In the genomic region with DNA sequence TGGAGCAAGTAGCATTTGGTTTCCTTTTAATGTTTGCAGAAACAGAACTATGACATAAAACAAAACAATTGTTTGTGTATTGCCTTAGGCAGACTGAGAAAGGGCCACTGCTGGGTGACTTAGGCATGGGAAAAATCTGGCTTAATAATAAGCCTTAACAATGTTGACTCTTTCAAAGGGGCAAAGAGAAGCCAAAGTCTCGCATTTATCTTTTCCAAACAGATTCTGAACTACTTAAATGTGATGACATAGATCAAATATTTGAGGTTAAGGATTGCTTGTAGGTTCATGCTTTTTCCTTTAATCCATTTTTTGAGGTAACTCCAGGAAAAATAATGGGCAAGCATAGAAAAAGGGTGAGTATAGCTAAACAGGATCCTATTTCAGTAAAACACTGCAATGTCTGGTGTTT, we compare ENCODE assay signal across 1 cellular context.
A peak's percentile ranks its signal among the peaks of the same experiment; 100 is the strongest.
TF ChIP-seq lines count a peak whose summit lies in the region.

No MANE protein-coding gene starts in this region.

TF ChIP-seq in HepG2, 621 proteins besides CTCF, POLR2A, EP300 and RAD21 (continued from another document):
- TF ChIP-seq, protein P1, sequence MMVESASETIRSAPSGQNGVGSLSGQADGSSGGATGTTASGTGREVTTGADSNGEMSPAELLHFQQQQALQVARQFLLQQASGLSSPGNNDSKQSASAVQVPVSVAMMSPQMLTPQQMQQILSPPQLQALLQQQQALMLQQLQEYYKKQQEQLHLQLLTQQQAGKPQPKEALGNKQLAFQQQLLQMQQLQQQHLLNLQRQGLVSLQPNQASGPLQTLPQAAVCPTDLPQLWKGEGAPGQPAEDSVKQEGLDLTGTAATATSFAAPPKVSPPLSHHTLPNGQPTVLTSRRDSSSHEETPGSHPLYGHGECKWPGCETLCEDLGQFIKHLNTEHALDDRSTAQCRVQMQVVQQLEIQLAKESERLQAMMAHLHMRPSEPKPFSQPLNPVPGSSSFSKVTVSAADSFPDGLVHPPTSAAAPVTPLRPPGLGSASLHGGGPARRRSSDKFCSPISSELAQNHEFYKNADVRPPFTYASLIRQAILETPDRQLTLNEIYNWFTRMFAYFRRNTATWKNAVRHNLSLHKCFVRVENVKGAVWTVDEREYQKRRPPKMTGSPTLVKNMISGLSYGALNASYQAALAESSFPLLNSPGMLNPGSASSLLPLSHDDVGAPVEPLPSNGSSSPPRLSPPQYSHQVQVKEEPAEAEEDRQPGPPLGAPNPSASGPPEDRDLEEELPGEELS (CRISPR knock-in tag; IDR thresholded peaks at IDR 0.05): peak; percentile 94
- TF ChIP-seq RFXANK (CRISPR knock-in tag; IDR thresholded peaks at IDR 0.05): 0 out of 2 replicates have a peak, but pooled peaks have one; percentile 47
- no peak for TF ChIP-seq ZFP62 (CRISPR knock-in tag; IDR thresholded peaks at IDR 0.05)
- peak; percentile 68; the same call in 1 of the 2 replicates for TF ChIP-seq ZNF614 (CRISPR knock-in tag; IDR thresholded peaks at IDR 0.05; ENCODE audit: borderline replicate concordance)
- TF ChIP-seq DPF2 (CRISPR knock-in tag; IDR thresholded peaks at IDR 0.05; ENCODE audit: borderline replicate concordance, low read depth): peak; percentile 85
- TF ChIP-seq MAFF (IDR thresholded peaks at IDR 0.05; ENCODE audit: low read depth, low read length): 0 out of 2 replicates have a peak, but pooled peaks have one; percentile 46
- TF ChIP-seq ZNF17 (CRISPR knock-in tag; IDR thresholded peaks at IDR 0.05): no peak
- peak; percentile 60; the same call in 1 of the 2 replicates for TF ChIP-seq MBD4 (IDR thresholded peaks at IDR 0.05; ENCODE audit: borderline replicate concordance, low read length)
- TF ChIP-seq RARA (CRISPR knock-in tag; IDR thresholded peaks at IDR 0.05): peak; percentile 97
- TF ChIP-seq NR2C2 (CRISPR knock-in tag; IDR thresholded peaks at IDR 0.05; ENCODE audit: borderline replicate concordance): peak; percentile 33
- TF ChIP-seq MAF1 (CRISPR knock-in tag; IDR thresholded peaks at IDR 0.05; ENCODE audit: borderline replicate concordance): no peak
- TF ChIP-seq SOX13 (IDR thresholded peaks at IDR 0.05): peak; percentile 76; the same call in 1 of the 2 replicates
- TF ChIP-seq SOX13 (CRISPR knock-in tag; conservative IDR thresholded peaks at IDR 0.05 in 1 of 2, IDR thresholded peaks at IDR 0.05 in 1 of 2): peak in 1 of 2 experiments; percentile 92; a peak in 2 of 4 replicates
- TF ChIP-seq, protein P2, sequence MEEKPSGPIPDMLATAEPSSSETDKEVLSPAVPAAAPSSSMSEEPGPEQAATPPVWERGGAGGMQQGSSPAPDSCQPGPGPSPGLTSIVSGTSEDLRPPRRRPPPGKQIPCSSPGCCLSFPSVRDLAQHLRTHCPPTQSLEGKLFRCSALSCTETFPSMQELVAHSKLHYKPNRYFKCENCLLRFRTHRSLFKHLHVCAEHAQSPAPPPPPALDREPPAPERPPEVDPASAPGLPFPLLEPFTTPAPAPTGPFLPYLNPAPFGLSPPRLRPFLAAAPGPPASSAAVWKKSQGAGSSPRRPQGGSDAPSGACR (CRISPR knock-in tag; IDR thresholded peaks at IDR 0.05): no peak
- TF ChIP-seq SAP130 (CRISPR knock-in tag; IDR thresholded peaks at IDR 0.05; ENCODE audit: low read depth): peak; percentile 70
- TF ChIP-seq FOXP1 (IDR thresholded peaks at IDR 0.05): 0 out of 2 replicates have a peak, but pooled peaks have one; percentile 14
- TF ChIP-seq FOXP1 (CRISPR knock-in tag; IDR thresholded peaks at IDR 0.05): peak; percentile 88
- peak; percentile 74 for TF ChIP-seq SP5 (CRISPR knock-in tag; IDR thresholded peaks at IDR 0.05; ENCODE audit: borderline replicate concordance, low read depth)
- peak; percentile 63 to 66; a peak in 3 of 4 replicates for TF ChIP-seq NR2F1 (CRISPR knock-in tag; IDR thresholded peaks at IDR 0.05)
- TF ChIP-seq SIX4 (CRISPR knock-in tag; IDR thresholded peaks at IDR 0.05): peak; percentile 73
- TF ChIP-seq NAIF1 (CRISPR knock-in tag; IDR thresholded peaks at IDR 0.05; ENCODE audit: borderline replicate concordance): peak; percentile 37; the same call in 1 of the 2 replicates
- TF ChIP-seq NKX3-1 (CRISPR knock-in tag; IDR thresholded peaks at IDR 0.05): peak; percentile 95
- peak; percentile 52; the same call in 1 of the 2 replicates for TF ChIP-seq POGZ (CRISPR knock-in tag; IDR thresholded peaks at IDR 0.05)
- no peak for TF ChIP-seq ZNF333 (CRISPR knock-in tag; IDR thresholded peaks at IDR 0.05; ENCODE audit: borderline replicate concordance)
- TF ChIP-seq, protein P3, sequence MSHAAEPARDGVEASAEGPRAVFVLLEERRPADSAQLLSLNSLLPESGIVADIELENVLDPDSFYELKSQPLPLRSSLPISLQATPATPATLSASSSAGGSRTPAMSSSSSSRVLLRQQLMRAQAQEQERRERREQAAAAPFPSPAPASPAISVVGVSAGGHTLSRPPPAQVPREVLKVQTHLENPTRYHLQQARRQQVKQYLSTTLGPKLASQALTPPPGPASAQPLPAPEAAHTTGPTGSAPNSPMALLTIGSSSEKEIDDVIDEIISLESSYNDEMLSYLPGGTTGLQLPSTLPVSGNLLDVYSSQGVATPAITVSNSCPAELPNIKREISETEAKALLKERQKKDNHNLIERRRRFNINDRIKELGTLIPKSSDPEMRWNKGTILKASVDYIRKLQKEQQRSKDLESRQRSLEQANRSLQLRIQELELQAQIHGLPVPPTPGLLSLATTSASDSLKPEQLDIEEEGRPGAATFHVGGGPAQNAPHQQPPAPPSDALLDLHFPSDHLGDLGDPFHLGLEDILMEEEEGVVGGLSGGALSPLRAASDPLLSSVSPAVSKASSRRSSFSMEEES (CRISPR knock-in tag; IDR thresholded peaks at IDR 0.05): 0 out of 2 replicates have a peak, but pooled peaks have one; percentile 56
- TF ChIP-seq, protein P4, sequence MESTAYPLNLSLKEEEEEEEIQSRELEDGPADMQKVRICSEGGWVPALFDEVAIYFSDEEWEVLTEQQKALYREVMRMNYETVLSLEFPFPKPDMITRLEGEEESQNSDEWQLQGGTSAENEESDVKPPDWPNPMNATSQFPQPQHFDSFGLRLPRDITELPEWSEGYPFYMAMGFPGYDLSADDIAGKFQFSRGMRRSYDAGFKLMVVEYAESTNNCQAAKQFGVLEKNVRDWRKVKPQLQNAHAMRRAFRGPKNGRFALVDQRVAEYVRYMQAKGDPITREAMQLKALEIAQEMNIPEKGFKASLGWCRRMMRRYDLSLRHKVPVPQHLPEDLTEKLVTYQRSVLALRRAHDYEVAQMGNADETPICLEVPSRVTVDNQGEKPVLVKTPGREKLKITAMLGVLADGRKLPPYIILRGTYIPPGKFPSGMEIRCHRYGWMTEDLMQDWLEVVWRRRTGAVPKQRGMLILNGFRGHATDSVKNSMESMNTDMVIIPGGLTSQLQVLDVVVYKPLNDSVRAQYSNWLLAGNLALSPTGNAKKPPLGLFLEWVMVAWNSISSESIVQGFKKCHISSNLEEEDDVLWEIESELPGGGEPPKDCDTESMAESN (CRISPR knock-in tag; conservative IDR thresholded peaks at IDR 0.05): 0 out of 2 replicates have a peak, but pooled peaks have one; percentile 29
- 0 out of 2 replicates have a peak, but pooled peaks have one; percentile 46 for TF ChIP-seq ZKSCAN8 (CRISPR knock-in tag; IDR thresholded peaks at IDR 0.05; ENCODE audit: borderline replicate concordance)
- TF ChIP-seq ZNF629 (CRISPR knock-in tag; conservative IDR thresholded peaks at IDR 0.05): 0 out of 2 replicates have a peak, but pooled peaks have one; percentile 24
- TF ChIP-seq, protein P5, sequence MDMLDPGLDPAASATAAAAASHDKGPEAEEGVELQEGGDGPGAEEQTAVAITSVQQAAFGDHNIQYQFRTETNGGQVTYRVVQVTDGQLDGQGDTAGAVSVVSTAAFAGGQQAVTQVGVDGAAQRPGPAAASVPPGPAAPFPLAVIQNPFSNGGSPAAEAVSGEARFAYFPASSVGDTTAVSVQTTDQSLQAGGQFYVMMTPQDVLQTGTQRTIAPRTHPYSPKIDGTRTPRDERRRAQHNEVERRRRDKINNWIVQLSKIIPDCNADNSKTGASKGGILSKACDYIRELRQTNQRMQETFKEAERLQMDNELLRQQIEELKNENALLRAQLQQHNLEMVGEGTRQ (IDR thresholded peaks at IDR 0.05; ENCODE audit: low read depth, low read length): no peak
- TF ChIP-seq, protein P5 (CRISPR knock-in tag; IDR thresholded peaks at IDR 0.05; ENCODE audit: borderline replicate concordance): no peak
- TF ChIP-seq MAZ (IDR thresholded peaks at IDR 0.05; ENCODE audit: borderline replicate concordance, low read depth, low read length): no peak
- TF ChIP-seq MAZ (CRISPR knock-in tag; IDR thresholded peaks at IDR 0.05; ENCODE audit: low read depth): no peak
- TF ChIP-seq ZNF383 (CRISPR knock-in tag; IDR thresholded peaks at IDR 0.05; ENCODE audit: borderline replicate concordance): no peak
- TF ChIP-seq ISL2 (CRISPR knock-in tag; IDR thresholded peaks at IDR 0.05): peak; percentile 98
- TF ChIP-seq GATAD2A (CRISPR knock-in tag; IDR thresholded peaks at IDR 0.05): peak; percentile 97
- TF ChIP-seq ZSCAN20 (CRISPR knock-in tag; IDR thresholded peaks at IDR 0.05; ENCODE audit: borderline replicate concordance): 0 out of 2 replicates have a peak, but pooled peaks have one; percentile 54
- TF ChIP-seq KDM3A (CRISPR knock-in tag; IDR thresholded peaks at IDR 0.05; ENCODE audit: low read depth): peak; percentile 62; the same call in 1 of the 2 replicates
- TF ChIP-seq ZNF256 (CRISPR knock-in tag; conservative IDR thresholded peaks at IDR 0.05): no peak
